22 cellular contexts compared by ENCODE assay signal in the genomic region with DNA sequence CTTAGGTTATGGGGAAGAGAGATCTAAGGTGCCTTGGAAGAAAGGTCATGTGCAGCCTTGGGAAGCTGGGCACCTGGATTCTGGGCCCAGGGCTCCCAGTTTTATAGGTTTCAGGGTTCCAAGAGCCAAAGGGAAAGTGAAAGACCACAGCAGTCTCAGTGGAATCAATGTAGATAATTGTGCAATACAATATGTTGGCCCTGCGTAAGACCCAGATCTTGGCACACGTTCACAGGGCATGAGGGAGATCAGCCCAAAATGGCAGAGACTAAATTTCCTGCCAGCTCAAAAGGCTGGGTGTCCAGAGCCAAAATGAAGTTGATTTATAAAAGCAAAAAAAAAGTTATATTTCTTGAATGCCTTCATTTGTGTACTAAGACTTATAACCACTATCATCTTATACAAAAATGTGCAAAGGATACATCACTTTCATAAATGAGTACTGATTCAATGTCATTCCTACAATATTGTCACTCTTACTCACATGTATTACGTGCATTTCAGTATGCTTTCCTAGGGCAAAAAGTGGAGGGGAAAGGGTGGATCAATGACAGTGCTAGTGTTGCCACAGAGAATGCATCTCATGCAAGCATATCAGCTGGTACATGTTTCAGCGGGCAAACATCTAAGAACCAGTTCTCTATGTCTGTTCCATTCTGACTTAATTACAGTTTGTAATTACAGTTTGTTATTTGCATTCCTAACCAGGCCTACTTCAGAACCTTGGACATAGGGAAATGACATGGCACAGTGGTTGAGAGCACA. TPM values are rescaled to one million over a fixed set of nuclear protein-coding genes. Genes with fewer than 3 reads are reported as not detected.
A peak's percentile ranks its signal among the peaks of the same experiment; 100 is the strongest.
DNase-seq lines count a peak whose midpoint lies in the region; ATAC-seq and TF ChIP-seq lines count a peak whose summit lies in the region.
"Had no signal": no experiment of that assay in that cellular context is flagged by ENCODE, and none has a peak within 500 bp of the region (broad histone marks: within the 10 kb centered on the region; RNA-seq: fewer than 3 reads in every experiment).

No MANE protein-coding gene starts in this region.

- H3K23ac ChIP-seq in trophoblast cell (ENCODE audit: low read length): no peak overlapping the region

- no peak overlapping the region for H3K27ac Mint-ChIP-seq in WTC11
- H3K27ac Mint-ChIP-seq: CD4-positive, alpha-beta memory T cell; IgD-negative memory B cell had no signal

- H3K4me3 ChIP-seq in HEK293 (ENCODE audit: low read depth, low read length): no peak overlapping the region
- no peak overlapping the region for H3K4me3 ChIP-seq in trophoblast cell (ENCODE audit: low read depth, low read length)

- WGBS in trophoblast cell (ENCODE audit: extremely low coverage, insufficient coverage, insufficient read length): no CpG with 5 or more reads among the region's 4 CpGs

- H2AK5ac ChIP-seq in trophoblast cell (ENCODE audit: low read length): no peak overlapping the region

- H3K4me2 ChIP-seq in trophoblast cell (ENCODE audit: low read length): no peak overlapping the region
- H3K4me2 ChIP-seq: KMS-11 had no signal

- no peak for TF ChIP-seq CTCF in HEK293 (tag by site-specific recombination; IDR thresholded peaks at IDR 0.05)
- TF ChIP-seq CTCF in WTC11 (IDR thresholded peaks at IDR 0.05): no peak

- H3K27ac ChIP-seq in HEK293 (ENCODE audit: extremely low read depth, low read depth, low read length) (no peak overlapping the region), trophoblast cell (ENCODE audit: low read depth, low read length) (no peak overlapping the region)
- H3K27ac ChIP-seq: KMS-11 had no signal

- no peak overlapping the region for H3K14ac ChIP-seq in trophoblast cell (ENCODE audit: low read length)

- H3K36me3 Mint-ChIP-seq in WTC11: peaks cover 4% of the 10 kb centered on the region; the same call in 1 of the 2 replicates
- H3K36me3 Mint-ChIP-seq: CD4-positive, alpha-beta memory T cell; IgD-negative memory B cell had no signal

- H3K9me3 Mint-ChIP-seq in WTC11: peaks cover 6% of the 10 kb centered on the region

- H3K4me1 Mint-ChIP-seq in WTC11: peaks cover 31% of the 10 kb centered on the region
- H3K4me1 Mint-ChIP-seq: CD4-positive, alpha-beta memory T cell had no signal

- no peaks in the 10 kb centered on the region for H3K27me3 ChIP-seq in trophoblast cell (ENCODE audit: insufficient read depth, low read length)

- no peaks in the 10 kb centered on the region for H3K79me1 ChIP-seq in trophoblast cell (ENCODE audit: low read length)

- H3K79me2 ChIP-seq in trophoblast cell (ENCODE audit: control insufficient read depth, insufficient read depth, low read length, poor library complexity): no peaks in the 10 kb centered on the region

- no peaks in the 10 kb centered on the region for H3K27me3 Mint-ChIP-seq in WTC11 (ENCODE audit: low read depth)

- no peak overlapping the region for H2BK12ac ChIP-seq in trophoblast cell (ENCODE audit: low read length)

- H3K4me1 ChIP-seq in HEK293 (ENCODE audit: control insufficient read depth, insufficient read depth, low read length) (no peaks in the 10 kb centered on the region), trophoblast cell (ENCODE audit: control insufficient read depth in 1 of 2, insufficient read depth in 2 of 2, low read length in 2 of 2) (no peaks in the 10 kb centered on the region)

- H3K4ac ChIP-seq in trophoblast cell (ENCODE audit: low read depth, low read length): no peak overlapping the region

- POLR2A ChIA-PET in HEK293 (lab: Yijun Ruan, JAX): interaction anchor here (0.5 kb wide), 1 partner anchor 196 kb away, joined by 3 read pairs; no protein-coding TSS in a partner anchor
- POLR2A ChIA-PET in WTC11 (lab: Charles Lee): no interaction called here

- H4K12ac ChIP-seq in trophoblast cell (ENCODE audit: low read depth, low read length): no peak overlapping the region

- CTCF ChIA-PET in HEK293 (lab: Yijun Ruan, JAX): interaction anchor here (1.0 to 1.4 kb wide), 2 partner anchors 18 to 161 kb away, joined by 3 read pairs; no protein-coding TSS in a partner anchor
- CTCF ChIA-PET in WTC11 (lab: Charles Lee): interaction anchor here (1.2 to 1.8 kb wide), 2 partner anchors 16 to 171 kb away, joined by 4 read pairs; no protein-coding TSS in a partner anchor

- peak; percentile 31 for ATAC-seq in esophagus mucosa
- no peak for ATAC-seq in WTC11

- DNase-seq in NCI-H526 treated with DMSO at 0.1 percent for 48 hours (lab: John Stamatoyannopoulos, UW) (peak; percentile 77), trophoblast cell (peak; percentile 70 to 86), SHP77 (lab: John Stamatoyannopoulos, UW) (no peak), WTC11 (ENCODE audit: low spot score) (no peak)
- DNase-seq in stimulated activated CD4-positive, alpha-beta T cell treated with anti-CD3 and anti-CD28 coated beads, Interleukin-4, amount 100 ng/mL, for 1 hour: no peak
- DNase-seq: C1 segment of cervical spinal cord; CD4-positive, alpha-beta memory T cell; COR-L47; DMS79 treated with DMSO at 0.1 percent for 48 hours; NCI-H1048; NCI-H1417; NCI-H1694; NCI-H2029 treated with DMSO at 0.1 percent for 48 hours; NCI-H510A; NCI-H82; Right ventricle myocardium superior; RPMI8226; T-helper 1 cell had no signal

- H2BK5ac ChIP-seq in trophoblast cell (ENCODE audit: low read depth, low read length, poor library complexity): no peak overlapping the region

- H3K9me3 ChIP-seq in HEK293 (ENCODE audit: control insufficient read depth, insufficient read depth, low read depth, low read length): no peaks in the 10 kb centered on the region
- no peaks in the 10 kb centered on the region for H3K9me3 ChIP-seq in trophoblast cell (ENCODE audit: insufficient read depth, low read depth, low read length)

- H3K36me3 ChIP-seq in HEK293 (ENCODE audit: control insufficient read depth in 2 of 2, insufficient read depth in 1 of 2, low read length in 2 of 2) (no peaks in the 10 kb centered on the region), trophoblast cell (ENCODE audit: control insufficient read depth in 1 of 2, insufficient read depth in 2 of 2, low read length in 2 of 2) (no peaks in the 10 kb centered on the region)

- no peak overlapping the region for H2BK120ac ChIP-seq in trophoblast cell (ENCODE audit: insufficient read depth, low read length, poor library complexity)

- H3K9ac ChIP-seq in trophoblast cell (ENCODE audit: low read length): no peak overlapping the region
- H3K9ac ChIP-seq: KMS-11 had no signal

- H4K91ac ChIP-seq in trophoblast cell (ENCODE audit: low read depth, low read length): no peak overlapping the region

- H3K18ac ChIP-seq in trophoblast cell (ENCODE audit: low read length): no peak overlapping the region

- no peak overlapping the region for H3K4me3 Mint-ChIP-seq in WTC11
- H3K4me3 Mint-ChIP-seq: CD4-positive, alpha-beta memory T cell; IgD-negative memory B cell had no signal

- no peak overlapping the region for H2AFZ ChIP-seq in trophoblast cell (ENCODE audit: insufficient read depth, low read length, poor library complexity)

- no peak overlapping the region for H4K8ac ChIP-seq in trophoblast cell (ENCODE audit: low read depth, low read length)

TF ChIP-seq in HEK293, 187 proteins besides CTCF, POLR2A, EP300 and RAD21 (continues in another document):
- no peak for TF ChIP-seq ZBTB8A (tag by site-specific recombination; IDR thresholded peaks at IDR 0.05)

TF ChIP-seq in WTC11, 78 proteins besides CTCF, POLR2A, EP300 and RAD21:
- TF ChIP-seq MXD4 (CRISPR knock-in tag; IDR thresholded peaks at IDR 0.05; ENCODE audit: borderline replicate concordance): no peak
- TF ChIP-seq FOXJ3 (CRISPR knock-in tag; IDR thresholded peaks at IDR 0.05; ENCODE audit: borderline replicate concordance): no peak
- no peak for TF ChIP-seq ETV6 (CRISPR knock-in tag; IDR thresholded peaks at IDR 0.05)
- no peak for TF ChIP-seq CREM (CRISPR knock-in tag; IDR thresholded peaks at IDR 0.05)
- TF ChIP-seq KAT7 (CRISPR knock-in tag; IDR thresholded peaks at IDR 0.05; ENCODE audit: borderline replicate concordance): no peak
- no peak for TF ChIP-seq OVOL2 (CRISPR knock-in tag; IDR thresholded peaks at IDR 0.05; ENCODE audit: borderline replicate concordance)
- TF ChIP-seq, protein P1, sequence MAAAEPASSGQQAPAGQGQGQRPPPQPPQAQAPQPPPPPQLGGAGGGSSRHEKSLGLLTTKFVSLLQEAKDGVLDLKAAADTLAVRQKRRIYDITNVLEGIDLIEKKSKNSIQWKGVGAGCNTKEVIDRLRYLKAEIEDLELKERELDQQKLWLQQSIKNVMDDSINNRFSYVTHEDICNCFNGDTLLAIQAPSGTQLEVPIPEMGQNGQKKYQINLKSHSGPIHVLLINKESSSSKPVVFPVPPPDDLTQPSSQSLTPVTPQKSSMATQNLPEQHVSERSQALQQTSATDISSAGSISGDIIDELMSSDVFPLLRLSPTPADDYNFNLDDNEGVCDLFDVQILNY (CRISPR knock-in tag; IDR thresholded peaks at IDR 0.05): no peak
- TF ChIP-seq, protein P2, sequence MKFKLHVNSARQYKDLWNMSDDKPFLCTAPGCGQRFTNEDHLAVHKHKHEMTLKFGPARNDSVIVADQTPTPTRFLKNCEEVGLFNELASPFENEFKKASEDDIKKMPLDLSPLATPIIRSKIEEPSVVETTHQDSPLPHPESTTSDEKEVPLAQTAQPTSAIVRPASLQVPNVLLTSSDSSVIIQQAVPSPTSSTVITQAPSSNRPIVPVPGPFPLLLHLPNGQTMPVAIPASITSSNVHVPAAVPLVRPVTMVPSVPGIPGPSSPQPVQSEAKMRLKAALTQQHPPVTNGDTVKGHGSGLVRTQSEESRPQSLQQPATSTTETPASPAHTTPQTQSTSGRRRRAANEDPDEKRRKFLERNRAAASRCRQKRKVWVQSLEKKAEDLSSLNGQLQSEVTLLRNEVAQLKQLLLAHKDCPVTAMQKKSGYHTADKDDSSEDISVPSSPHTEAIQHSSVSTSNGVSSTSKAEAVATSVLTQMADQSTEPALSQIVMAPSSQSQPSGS (CRISPR knock-in tag; IDR thresholded peaks at IDR 0.05; ENCODE audit: borderline replicate concordance, low read depth): no peak

RNA-seq across cellular contexts. Expression of a gene that starts 22.5 kb away (rescaled TPM):
- 11.5 TPM for total RNA-seq in esophagus mucosa
- 1.7 and 2.2 TPM in 2 replicates for polyA plus RNA-seq in trophoblast cell (2013)
- total RNA-seq in WTC11 (2021): 3.4 to 4.1 TPM (median 3.6 TPM) in 3 replicates

Comparison
In these comparisons a context has a peak if more than half of its experiments do, and no peak if none do; other contexts are left out.
1. DNase-seq: peak in NCI-H526 treated with DMSO at 0.1 percent for 48 hours (single experiment) and trophoblast cell (2 of 2); none in stimulated activated CD4-positive, alpha-beta T cell treated with anti-CD3 and anti-CD28 coated beads, Interleukin-4, amount 100 ng/mL, for 1 hour (single experiment), SHP77 (0 of 2) and WTC11 (single experiment).